Comparison of ENCODE assay signal across 8 cellular contexts in genomic region chr17:81512984-81513668, GRCh38. TPM values are rescaled to one million over a fixed set of nuclear protein-coding genes. Genes with fewer than 3 reads are reported as not detected.
A peak's percentile ranks its signal among the peaks of the same experiment; 100 is the strongest.
DNase-seq lines count a peak whose midpoint lies in the region; TF ChIP-seq lines count a peak whose summit lies in the region.

No MANE protein-coding gene starts in this region.

- H3K4me1 Mint-ChIP-seq in activated CD4-positive, alpha-beta T cell treated with anti-CD3 and anti-CD28 coated beads, Interleukin-2, amount 10 ng/mL, durations not matched to agents 24 days and 14 days: peaks cover 35% of the 10 kb centered on the region

- H3K27ac ChIP-seq in mesendoderm (ENCODE audit: low read depth, low read length): peak overlapping the region; percentile 98

- H3K27me3 ChIP-seq in mesendoderm (ENCODE audit: insufficient read depth, low read length, poor library complexity): no peaks in the 10 kb centered on the region

- peaks cover 52% of the 10 kb centered on the region for H3K79me2 ChIP-seq in mesendoderm (ENCODE audit: control insufficient read depth, insufficient read depth, low read length)

- no peak overlapping the region for H2BK15ac ChIP-seq in mesendoderm (replicated peaks; ENCODE audit: low read depth)

- peak overlapping the region; percentile 90 for H3K4me3 Mint-ChIP-seq in activated CD4-positive, alpha-beta T cell treated with anti-CD3 and anti-CD28 coated beads, Interleukin-2, amount 10 ng/mL, durations not matched to agents 24 days and 14 days

- H3K36me3 ChIP-seq in mesendoderm (ENCODE audit: control insufficient read depth, insufficient read depth, low read length): peaks cover 23% of the 10 kb centered on the region

- no CpG with 5 or more reads among the region's 68 CpGs for WGBS in mesendoderm (ENCODE audit: extremely low coverage, insufficient coverage, low lambda C conversion rate)

- H3K4me1 ChIP-seq in mesendoderm (ENCODE audit: control insufficient read depth, low read depth, low read length): peaks cover 8% of the 10 kb centered on the region

- peak overlapping the region; percentile 76 for H3K9ac ChIP-seq in mesendoderm (ENCODE audit: low read length)

- H4K8ac ChIP-seq in mesendoderm (ENCODE audit: low read depth, low read length): peak overlapping the region; percentile 66

- H3K27me3 Mint-ChIP-seq in activated CD4-positive, alpha-beta T cell treated with anti-CD3 and anti-CD28 coated beads, Interleukin-2, amount 10 ng/mL, durations not matched to agents 24 days and 14 days: peaks cover 2% of the 10 kb centered on the region

- H2BK120ac ChIP-seq in mesendoderm (ENCODE audit: low read depth, low read length): peak overlapping the region; percentile 32

- H3K9me3 Mint-ChIP-seq in activated CD4-positive, alpha-beta T cell treated with anti-CD3 and anti-CD28 coated beads, Interleukin-2, amount 10 ng/mL, durations not matched to agents 24 days and 14 days: no peaks in the 10 kb centered on the region

- peaks cover 43% of the 10 kb centered on the region for H3K36me3 Mint-ChIP-seq in activated CD4-positive, alpha-beta T cell treated with anti-CD3 and anti-CD28 coated beads, Interleukin-2, amount 10 ng/mL, durations not matched to agents 24 days and 14 days (ENCODE audit: low read depth)

- peak overlapping the region; percentile 99 for H3K18ac ChIP-seq in mesendoderm (ENCODE audit: low read length)

- H3K56ac ChIP-seq in mesendoderm (ENCODE audit: low read length): peak overlapping the region; percentile 87

- peaks cover 5% of the 10 kb centered on the region for H3K79me1 ChIP-seq in mesendoderm (ENCODE audit: low read length)

- no peak overlapping the region for H4K5ac ChIP-seq in mesendoderm (ENCODE audit: low read length)

- H3K4me2 ChIP-seq in mesendoderm (ENCODE audit: low read length): peak overlapping the region; percentile 15

- TF ChIP-seq POLR2A in GM19099 (IDR thresholded peaks at IDR 0.05; ENCODE audit: extremely low read depth, insufficient read length, low read depth): peak; percentile 70

- DNase-seq in AG08395 (ENCODE audit: low spot score) (peak; percentile 38), NCI-H1694 (lab: John Stamatoyannopoulos, UW) (peak; percentile 54), mesendoderm (peak; percentile 87), NCI-H446 treated with DMSO at 0.1 percent for 48 hours (lab: John Stamatoyannopoulos, UW) (no peak)
- peak; percentile 89 for DNase-seq in activated CD4-positive, alpha-beta T cell treated with anti-CD3 and anti-CD28 coated beads, Interleukin-2, amount 10 ng/mL, durations not matched to agents 24 days and 14 days
- DNase-seq in effector CD4-positive, alpha-beta T cell: peak; percentile 41
- DNase-seq in stimulated activated naive CD4-positive, alpha-beta T cell treated with Interleukin-2 at 50 U/mL for 16 hours (lab: John Stamatoyannopoulos, UW): peak; percentile 61

- H2BK5ac ChIP-seq in mesendoderm (ENCODE audit: low read length): peak overlapping the region; percentile 68

- peak overlapping the region; percentile 93 for H3K27ac Mint-ChIP-seq in activated CD4-positive, alpha-beta T cell treated with anti-CD3 and anti-CD28 coated beads, Interleukin-2, amount 10 ng/mL, durations not matched to agents 24 days and 14 days

- intact Hi-C loops in activated CD4-positive, alpha-beta T cell treated with anti-CD3 and anti-CD28 coated beads, Interleukin-2, amount 10 ng/mL, durations not matched to agents 24 days and 14 days (cut with micrococcal nuclease): loop anchor here (1.0 to 5.0 kb wide), 4 partner anchors 28 to 359 kb away; partner anchors contain the start of genes ARHGDIA and FAAP100

- peak overlapping the region; percentile 85 for H3K23ac ChIP-seq in mesendoderm (ENCODE audit: low read length)

- H3K4ac ChIP-seq in mesendoderm (ENCODE audit: low read depth, low read length): peak overlapping the region; percentile 100

- H3K4me3 ChIP-seq in mesendoderm (ENCODE audit: low read length): peak overlapping the region; percentile 20

- peak overlapping the region; percentile 50 for H2AK5ac ChIP-seq in mesendoderm (ENCODE audit: low read length)

RNA-seq across cellular contexts. Expression of gene ACTG1, which starts 0.5 kb away (rescaled TPM):
- 3,353 and 3,420 TPM in 2 replicates for total RNA-seq in activated CD4-positive, alpha-beta T cell treated with anti-CD3 and anti-CD28 coated beads, Interleukin-2, amount 10 ng/mL, durations not matched to agents 24 days and 14 days
- 9,422 TPM for polyA plus RNA-seq in mesendoderm (2013, experiment 1 of 2)
- polyA plus RNA-seq in mesendoderm (2013, experiment 2 of 2): 9,613 TPM

RNA-seq across cellular contexts. Expression of gene FSCN2, which starts 15.1 kb away (rescaled TPM):
- total RNA-seq in activated CD4-positive, alpha-beta T cell treated with anti-CD3 and anti-CD28 coated beads, Interleukin-2, amount 10 ng/mL, durations not matched to agents 24 days and 14 days: 0.26 and 0.51 TPM in 2 replicates
- not detected for polyA plus RNA-seq in mesendoderm (2013, experiment 1 of 2)
- polyA plus RNA-seq in mesendoderm (2013, experiment 2 of 2): not detected

RNA-seq across cellular contexts. Expression of gene FAAP100, which starts 39.0 kb away (rescaled TPM):
- total RNA-seq in activated CD4-positive, alpha-beta T cell treated with anti-CD3 and anti-CD28 coated beads, Interleukin-2, amount 10 ng/mL, durations not matched to agents 24 days and 14 days: 72.2 and 76.5 TPM in 2 replicates
- 14.4 TPM for polyA plus RNA-seq in mesendoderm (2013, experiment 1 of 2)
- polyA plus RNA-seq in mesendoderm (2013, experiment 2 of 2): 14.8 TPM
